28 cellular contexts compared by ENCODE assay signal in genomic region chr5:158433634-158434033, GRCh38.
DNase-seq lines count a peak whose midpoint lies in the region; ATAC-seq and TF ChIP-seq lines count a peak whose summit lies in the region.
"Had no signal": no experiment of that assay in that cellular context is flagged by ENCODE, and none has a peak within 500 bp of the region (broad histone marks: within the 10 kb centered on the region; RNA-seq: fewer than 3 reads in every experiment).

No MANE protein-coding gene starts in this region.

- BruUV-seq in PC-3 (replicated peaks; lab: Mats Ljungman, UMichigan), result no TSS peak

- H3K9me3 Mint-ChIP-seq in activated CD4-positive, alpha-beta T cell treated with anti-CD3 and anti-CD28 coated beads for 36 hours (ENCODE audit: low read depth), result peaks cover 6% of the 10 kb centered on the region
- H3K9me3 Mint-ChIP-seq in activated T-helper 17 cell treated with anti-CD3 and anti-CD28 coated beads, Interleukin-2, amount 50 U/mL, for 72 hours, result peaks cover 3% of the 10 kb centered on the region
- peaks cover 6% of the 10 kb centered on the region for H3K9me3 Mint-ChIP-seq in activated T-cell treated with anti-CD3 and anti-CD28 coated beads, Interleukin-2, amount 50 U/mL, for 4 hours
- H3K9me3 Mint-ChIP-seq: CD8-positive, alpha-beta memory T cell had no signal

- H3K9me3 ChIP-seq in DND-41 (ENCODE audit: insufficient read depth, low read length, severe bottlenecking), result no peaks in the 10 kb centered on the region
- H3K9me3 ChIP-seq in osteoblast (ENCODE audit: low read depth, low read length), result peaks cover 4% of the 10 kb centered on the region
- H3K9me3 ChIP-seq in PC-3 (ENCODE audit: low read length), result no peaks in the 10 kb centered on the region
- H3K9me3 ChIP-seq: SJCRH30 had no signal

- H3K9ac ChIP-seq in DND-41 (ENCODE audit: low read depth, low read length) (peak overlapping the region; percentile 56), PC-3 (ENCODE audit: low read length) (no peak overlapping the region)

- ATAC-seq in activated CD4-positive, alpha-beta T cell treated with anti-CD3 and anti-CD28 coated beads for 36 hours, result no peak
- ATAC-seq in DND-41 (ENCODE audit: insufficient read depth, low read depth), result no peak
- ATAC-seq in activated T-helper 17 cell treated with anti-CD3 and anti-CD28 coated beads, Interleukin-2, amount 50 U/mL, for 72 hours (replicated peaks), result no peak
- ATAC-seq in activated T-cell treated with anti-CD3 and anti-CD28 coated beads, Interleukin-2, amount 50 U/mL, for 4 hours, result no peak
- ATAC-seq in PC-3, result no peak
- ATAC-seq: HCT116, Right ventricle myocardium inferior, SK-N-SH treated with all-trans-retinoic acid at 6 μM for 48 hours had no signal

- H3K36me3 ChIP-seq in DND-41 (ENCODE audit: insufficient read depth, low read length) (no peaks in the 10 kb centered on the region), osteoblast (ENCODE audit: insufficient read depth, low read length) (no peaks in the 10 kb centered on the region), PC-3 (ENCODE audit: low read depth, low read length) (no peaks in the 10 kb centered on the region)
- H3K36me3 ChIP-seq: SJCRH30 had no signal

- no peaks in the 10 kb centered on the region for H3K27me3 Mint-ChIP-seq in activated CD4-positive, alpha-beta T cell treated with anti-CD3 and anti-CD28 coated beads for 36 hours
- H3K27me3 Mint-ChIP-seq in activated T-helper 17 cell treated with anti-CD3 and anti-CD28 coated beads, Interleukin-2, amount 50 U/mL, for 72 hours, result no peaks in the 10 kb centered on the region
- H3K27me3 Mint-ChIP-seq in activated T-cell treated with anti-CD3 and anti-CD28 coated beads, Interleukin-2, amount 50 U/mL, for 4 hours (ENCODE audit: low read depth), result no peaks in the 10 kb centered on the region

- TF ChIP-seq CTCF in DND-41 (IDR thresholded peaks at IDR 0.05; ENCODE audit: borderline replicate concordance, extremely low read depth, low read length, poor library complexity, severe bottlenecking), result no peak
- TF ChIP-seq CTCF in osteoblast (IDR thresholded peaks at IDR 0.05; ENCODE audit: extremely low read depth, low read depth, low read length), result no peak
- no peak for TF ChIP-seq CTCF in PC-3 (conservative IDR thresholded peaks at IDR 0.05; ENCODE audit: low read depth, low read length)

- peak overlapping the region; percentile 97 for H3K27ac ChIP-seq in DND-41 (ENCODE audit: low read length)
- no peak overlapping the region for H3K27ac ChIP-seq in osteoblast (ENCODE audit: low read depth, low read length)
- H3K27ac ChIP-seq in PC-3 (ENCODE audit: low read length), result no peak overlapping the region
- H3K27ac ChIP-seq: C4-2B, PC-9, SJCRH30 had no signal

- H4K20me1 ChIP-seq in DND-41 (ENCODE audit: insufficient read depth, low read length) (no peaks in the 10 kb centered on the region), osteoblast (ENCODE audit: insufficient read depth, low read length) (no peaks in the 10 kb centered on the region), PC-3 (ENCODE audit: low read length) (no peaks in the 10 kb centered on the region)

- peak overlapping the region; percentile 40 for H3K27ac Mint-ChIP-seq in activated CD4-positive, alpha-beta T cell treated with anti-CD3 and anti-CD28 coated beads for 36 hours
- H3K27ac Mint-ChIP-seq in activated T-helper 17 cell treated with anti-CD3 and anti-CD28 coated beads, Interleukin-2, amount 50 U/mL, for 72 hours, result peak overlapping the region; percentile 26

- peaks cover 75% of the 10 kb centered on the region for H3K4me1 ChIP-seq in DND-41 (ENCODE audit: insufficient read depth, low read length)
- peaks cover 7% of the 10 kb centered on the region for H3K4me1 ChIP-seq in osteoblast (ENCODE audit: insufficient read depth, low read length)
- no peaks in the 10 kb centered on the region for H3K4me1 ChIP-seq in PC-3 (ENCODE audit: insufficient read depth, low read length)

- H3K4me2 ChIP-seq in DND-41 (ENCODE audit: insufficient read depth, low read length) (peak overlapping the region; percentile 60; the same call in 1 of the 2 replicates), osteoblast (ENCODE audit: insufficient read depth, low read length) (no peak overlapping the region), PC-3 (ENCODE audit: low read length) (no peak overlapping the region)
- H3K4me2 ChIP-seq: PC-9 had no signal

- DNase-seq in activated CD4-positive, alpha-beta T cell treated with anti-CD3 and anti-CD28 coated beads for 36 hours, result no peak
- DNase-seq in activated CD4-positive, alpha-beta T cell treated with anti-CD3 and anti-CD28 coated beads, Interleukin-2, amount 50 U/mL, for 1 hour, result no peak
- DNase-seq in DND-41 (no peak), osteoblast (ENCODE audit: insufficient read length, low spot score, missing footprints) (no peak), PC-3 (no peak), hepatic stellate cell (ENCODE audit: low spot score) (no peak)
- DNase-seq in activated T-cell treated with anti-CD3 and anti-CD28 coated beads, Interleukin-2, amount 50 U/mL, for 4 hours, result no peak
- DNase-seq: CD8-positive, alpha-beta memory T cell; DMS 273 treated with DMSO at 0.1 percent for 48 hours; DMS79; GF-D8; IMR-90; KG1; NCI-H1092; NCI-H1417 treated with DMSO at 0.1 percent for 48 hours; NCI-H1694 treated with DMSO at 0.1 percent for 48 hours; NCI-H2081; NCI-H2171; NCI-H226; NCI-H510A treated with DMSO at 0.1 percent for 48 hours; NCI-H774; PC-9; SJCRH30 had no signal

- H3K27me3 ChIP-seq in DND-41 (ENCODE audit: insufficient read depth, low read length, poor library complexity) (no peaks in the 10 kb centered on the region), osteoblast (ENCODE audit: insufficient read depth, low read length) (no peaks in the 10 kb centered on the region), PC-3 (ENCODE audit: low read length) (no peaks in the 10 kb centered on the region)
- H3K27me3 ChIP-seq: SJCRH30 had no signal

- no peak overlapping the region for H3K4me3 Mint-ChIP-seq in activated CD4-positive, alpha-beta T cell treated with anti-CD3 and anti-CD28 coated beads for 36 hours
- no peak overlapping the region for H3K4me3 Mint-ChIP-seq in activated T-helper 17 cell treated with anti-CD3 and anti-CD28 coated beads, Interleukin-2, amount 50 U/mL, for 72 hours
- no peak overlapping the region for H3K4me3 Mint-ChIP-seq in activated T-cell treated with anti-CD3 and anti-CD28 coated beads, Interleukin-2, amount 50 U/mL, for 4 hours
- H3K4me3 Mint-ChIP-seq: CD8-positive, alpha-beta memory T cell had no signal

- H3K4me3 ChIP-seq in DND-41 (ENCODE audit: low read depth in 1 of 2, low read length in 2 of 2) (peak overlapping the region in 1 of 2 experiments; percentile 23; a peak in 1 of 4 replicates), osteoblast (ENCODE audit: insufficient read depth, low read length) (no peak overlapping the region), PC-3 (ENCODE audit: low read length) (no peak overlapping the region)
- H3K4me3 ChIP-seq: PC-9, SJCRH30 had no signal

- no peaks in the 10 kb centered on the region for H3K9me2 ChIP-seq in PC-3 (replicated peaks; ENCODE audit: low read length)

- no peaks in the 10 kb centered on the region for H3K79me2 ChIP-seq in DND-41 (ENCODE audit: insufficient read depth, low read length)
- H3K79me2 ChIP-seq in osteoblast (ENCODE audit: insufficient read depth, low read length), result no peaks in the 10 kb centered on the region
- no peaks in the 10 kb centered on the region for H3K79me2 ChIP-seq in PC-3 (ENCODE audit: low read length)

- intact Hi-C loops in activated CD4-positive, alpha-beta T cell treated with anti-CD3 and anti-CD28 coated beads for 36 hours (cut with DNase I, micrococcal nuclease), result no loop called here
- intact Hi-C loops in PC-3 (cut with micrococcal nuclease), result no loop called here

- peaks cover 56% of the 10 kb centered on the region for H3K4me1 Mint-ChIP-seq in activated CD4-positive, alpha-beta T cell treated with anti-CD3 and anti-CD28 coated beads for 36 hours
- peaks cover 12% of the 10 kb centered on the region for H3K4me1 Mint-ChIP-seq in activated T-helper 17 cell treated with anti-CD3 and anti-CD28 coated beads, Interleukin-2, amount 50 U/mL, for 72 hours
- H3K4me1 Mint-ChIP-seq in activated T-cell treated with anti-CD3 and anti-CD28 coated beads, Interleukin-2, amount 50 U/mL, for 4 hours (ENCODE audit: low read depth), result peaks cover 52% of the 10 kb centered on the region

- no peaks in the 10 kb centered on the region for H3F3A ChIP-seq in PC-3 (ENCODE audit: low read length, unreplicated experiment)

- CTCF ChIA-PET in activated CD4-positive, alpha-beta T cell treated with anti-CD3 and anti-CD28 coated beads for 36 hours (lab: Charles Lee), result no interaction called here
- CTCF ChIA-PET in PC-3 (lab: Charles Lee), result no interaction called here

- H3K36me3 Mint-ChIP-seq in activated CD4-positive, alpha-beta T cell treated with anti-CD3 and anti-CD28 coated beads for 36 hours (ENCODE audit: low read depth), result no peaks in the 10 kb centered on the region
- no peaks in the 10 kb centered on the region for H3K36me3 Mint-ChIP-seq in activated T-helper 17 cell treated with anti-CD3 and anti-CD28 coated beads, Interleukin-2, amount 50 U/mL, for 72 hours (ENCODE audit: low read depth)
- no peaks in the 10 kb centered on the region for H3K36me3 Mint-ChIP-seq in activated T-cell treated with anti-CD3 and anti-CD28 coated beads, Interleukin-2, amount 50 U/mL, for 4 hours (ENCODE audit: insufficient read depth)
- H3K36me3 Mint-ChIP-seq: CD8-positive, alpha-beta memory T cell had no signal

- H2AFZ ChIP-seq in DND-41 (ENCODE audit: low read depth, low read length) (peak overlapping the region; percentile 62), osteoblast (ENCODE audit: low read length) (peak overlapping the region; percentile 28), PC-3 (ENCODE audit: low read length) (no peak overlapping the region)
- H2AFZ ChIP-seq: PC-9 had no signal

- POLR2A ChIA-PET in activated CD4-positive, alpha-beta T cell treated with anti-CD3 and anti-CD28 coated beads for 36 hours (lab: Charles Lee), result interaction anchor here (0.6 kb wide), 1 partner anchor 585 kb away, joined by 3 read pairs; no protein-coding TSS in a partner anchor
- POLR2A ChIA-PET in PC-3 (lab: Charles Lee; ENCODE audit: unreplicated experiment), result no interaction called here
